ENCODE assay signal across 10 cellular contexts in the genomic region with DNA sequence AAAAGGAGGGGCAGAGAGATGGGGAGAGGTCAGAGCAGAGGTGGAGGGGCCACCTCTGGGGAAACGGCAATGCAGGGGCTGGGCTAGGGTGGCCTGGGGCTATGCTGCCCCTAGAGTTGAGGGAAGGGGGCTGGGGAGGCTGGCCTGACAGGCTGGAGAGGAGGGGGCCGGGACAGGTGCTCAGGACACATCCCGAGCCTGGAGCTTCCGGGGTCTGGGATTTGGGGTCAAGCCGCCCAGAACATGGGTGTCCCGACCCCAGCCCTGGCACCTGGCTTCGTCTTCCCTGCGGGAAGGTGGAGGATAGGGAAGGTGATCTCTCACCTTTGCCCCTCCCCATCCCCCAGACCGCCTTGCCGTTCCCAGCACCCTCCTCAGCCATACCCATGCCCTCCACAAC. TPM values are rescaled to one million over a fixed set of nuclear protein-coding genes. Genes with fewer than 3 reads are reported as not detected.
DNase-seq lines count a peak whose midpoint lies in the region; ATAC-seq, FAIRE-seq and TF ChIP-seq lines count a peak whose summit lies in the region.
"Had no signal": no experiment of that assay in that cellular context is flagged by ENCODE, and none has a peak within 500 bp of the region (broad histone marks: within the 10 kb centered on the region; RNA-seq: fewer than 3 reads in every experiment).

No MANE protein-coding gene starts in this region.

- no peaks in the 10 kb centered on the region for H3K9me3 ChIP-seq in right cardiac atrium (ENCODE audit: control insufficient read depth, low read length)

- no peaks in the 10 kb centered on the region for H3K27me3 Mint-ChIP-seq in activated CD8-positive, alpha-beta T cell treated with anti-CD3 and anti-CD28 coated beads for 36 hours

- H3K27ac Mint-ChIP-seq in activated CD8-positive, alpha-beta T cell treated with anti-CD3 and anti-CD28 coated beads for 36 hours, result peak overlapping the region; percentile 88

- peak; percentile 75 for FAIRE-seq in GM12892 (lab: Jason Lieb, UNC)

- 68% methylated on average over 10 of the region's 10 CpGs for WGBS in right cardiac atrium

- H3K27me3 ChIP-seq in right cardiac atrium (ENCODE audit: control insufficient read depth, insufficient read depth), result no peaks in the 10 kb centered on the region

- intact Hi-C loops in activated CD8-positive, alpha-beta T cell treated with anti-CD3 and anti-CD28 coated beads for 36 hours (cut with micrococcal nuclease), result no loop called here
- intact Hi-C loops in right cardiac atrium (cut with DNase I), result loop anchor here (5.0 to 10.0 kb wide), 4 partner anchors 196 to 316 kb away; partner anchors contain the start of genes BRME1 (in 1 of the 4) and CC2D1A (in 1 of the 4)

- H3K4me1 ChIP-seq in right cardiac atrium (ENCODE audit: control insufficient read depth, insufficient read depth, low read length), result peaks cover 5% of the 10 kb centered on the region

- POLR2A ChIA-PET in activated CD8-positive, alpha-beta T cell treated with anti-CD3 and anti-CD28 coated beads for 36 hours (lab: Charles Lee), result interaction anchor here (0.6 to 1.3 kb wide), 4 partner anchors 11 to 261 kb away, joined by 3 to 5 read pairs (median 4); no protein-coding TSS in a partner anchor

- no peak for TF ChIP-seq POLR2A in GM12892 (IDR thresholded peaks at IDR 0.05; ENCODE audit: low read depth, low read length)

- peak overlapping the region; percentile 60 for H3K4me3 Mint-ChIP-seq in activated CD8-positive, alpha-beta T cell treated with anti-CD3 and anti-CD28 coated beads for 36 hours

- H3K4me1 Mint-ChIP-seq in activated CD8-positive, alpha-beta T cell treated with anti-CD3 and anti-CD28 coated beads for 36 hours (ENCODE audit: low read depth), result peaks cover 38% of the 10 kb centered on the region

- no peak for TF ChIP-seq CTCF in activated CD8-positive, alpha-beta T cell treated with anti-CD3 and anti-CD28 coated beads for 36 hours (IDR thresholded peaks at IDR 0.05)

- H3K36me3 Mint-ChIP-seq in activated CD8-positive, alpha-beta T cell treated with anti-CD3 and anti-CD28 coated beads for 36 hours (ENCODE audit: low read depth), result no peaks in the 10 kb centered on the region

- no peaks in the 10 kb centered on the region for H3K9me3 Mint-ChIP-seq in activated CD8-positive, alpha-beta T cell treated with anti-CD3 and anti-CD28 coated beads for 36 hours

- H3K4me3 ChIP-seq in right cardiac atrium (ENCODE audit: low read length), result no peak overlapping the region
- H3K4me3 ChIP-seq in skin epidermis, result peak overlapping the region in 1 of 7 experiments; percentile 22

- ATAC-seq in activated CD8-positive, alpha-beta T cell treated with anti-CD3 and anti-CD28 coated beads for 36 hours, result no peak
- ATAC-seq in right cardiac atrium (peak in 1 of 2 donors; percentile 2), GM18519 (IDR thresholded peaks at IDR 0.05; ENCODE audit: low FRiP score, unreplicated experiment) (no peak), GM19395 (IDR thresholded peaks at IDR 0.05; ENCODE audit: unreplicated experiment) (no peak)

- CTCF ChIA-PET in activated CD8-positive, alpha-beta T cell treated with anti-CD3 and anti-CD28 coated beads for 36 hours (lab: Charles Lee), result interaction anchor here (1.1 to 4.2 kb wide), 4 partner anchors 11 to 199 kb away, joined by 3 to 39 read pairs (median 12); partner anchors contain the start of gene ASF1B

- DNase-seq in GM12892 (ENCODE audit: insufficient read length) (no peak), right cardiac atrium (peak in 2 of 3 donors; percentile 60 to 68), NK-92 (lab: John Stamatoyannopoulos, UW; ENCODE audit: unreplicated experiment) (no peak)
- no peak for DNase-seq in activated CD8-positive, alpha-beta T cell treated with anti-CD3 and anti-CD28 coated beads for 36 hours
- no peak for DNase-seq in stimulated activated CD8-positive, alpha-beta memory T cell treated with anti-CD3 and anti-CD28 coated beads, Interleukin-4, amount 100 ng/mL, for 48 hours
- DNase-seq: NCI-H774 had no signal

- H3K27ac ChIP-seq in right cardiac atrium (ENCODE audit: low read length), result peak overlapping the region; percentile 69
- H3K27ac ChIP-seq in skin epidermis, result peak overlapping the region in 20 of 21 experiments; percentile 37 to 89 (median 78)
- H3K27ac ChIP-seq: KMS-11 had no signal

RNA-seq across cellular contexts. Expression of gene ASF1B, which starts 12.6 kb away (rescaled TPM):
- 50.2 TPM for polyA plus RNA-seq in GM12892 (2012; ENCODE audit: missing spikeins)
- total RNA-seq in activated CD8-positive, alpha-beta T cell treated with anti-CD3 and anti-CD28 coated beads for 36 hours, result 10 to 100 TPM; 53.5 to 55.3 TPM
- 1 to 10 TPM in 3 of 4 donors, under 1 TPM in 1; 0.56 to 1.4 (median 1.2) TPM for total RNA-seq in right cardiac atrium
- polyA plus RNA-seq in right cardiac atrium, result 0.29 TPM

RNA-seq across cellular contexts. Expression of gene PRKACA, which starts 31.4 kb away (rescaled TPM):
- 35.1 TPM for polyA plus RNA-seq in GM12892 (2012; ENCODE audit: missing spikeins)
- 10 to 100 TPM; 61.0 to 61.5 TPM for total RNA-seq in activated CD8-positive, alpha-beta T cell treated with anti-CD3 and anti-CD28 coated beads for 36 hours
- 100 to 1,000 TPM; 351 to 412 (median 373) TPM for total RNA-seq in right cardiac atrium
- polyA plus RNA-seq in right cardiac atrium, result 256 TPM

RNA-seq across cellular contexts. Expression of gene ADGRL1, which starts 57.0 kb away (rescaled TPM):
- 0.40 TPM for polyA plus RNA-seq in GM12892 (2012; ENCODE audit: missing spikeins)
- 10 to 100 TPM; 11.8 to 14.5 TPM for total RNA-seq in activated CD8-positive, alpha-beta T cell treated with anti-CD3 and anti-CD28 coated beads for 36 hours
- 10 to 100 TPM; 28.4 to 36.9 (median 34.0) TPM for total RNA-seq in right cardiac atrium
- 20.1 TPM for polyA plus RNA-seq in right cardiac atrium

RNA-seq across cellular contexts. Expression of gene SAMD1, which starts 58.5 kb away (rescaled TPM):
- polyA plus RNA-seq in GM12892 (2012; ENCODE audit: missing spikeins), result 24.1 TPM
- 10 to 100 TPM; 62.1 to 66.9 TPM for total RNA-seq in activated CD8-positive, alpha-beta T cell treated with anti-CD3 and anti-CD28 coated beads for 36 hours
- total RNA-seq in right cardiac atrium, result 10 to 100 TPM; 34.0 to 53.8 (median 42.5) TPM
- polyA plus RNA-seq in right cardiac atrium, result 32.2 TPM

Comparison
In these comparisons a context has a peak if more than half of its experiments do, and no peak if none do; other contexts are left out.
1. DNase-seq: peak in right cardiac atrium (2 of 3); none in GM12892 (single experiment), activated CD8-positive, alpha-beta T cell treated with anti-CD3 and anti-CD28 coated beads for 36 hours (single experiment), NK-92 (single experiment) and stimulated activated CD8-positive, alpha-beta memory T cell treated with anti-CD3 and anti-CD28 coated beads, Interleukin-4, amount 100 ng/mL, for 48 hours (single experiment).
2. RNA of gene ASF1B, which starts 12.6 kb away (total RNA-seq): 53.5 to 55.3 TPM in activated CD8-positive, alpha-beta T cell treated with anti-CD3 and anti-CD28 coated beads for 36 hours; 0.56 to 1.4 TPM in right cardiac atrium; every median in the first group is over 10 times any median in the second.
3. RNA of gene PRKACA, which starts 31.4 kb away (total RNA-seq): 351 to 412 TPM in right cardiac atrium; 61.0 to 61.5 TPM in activated CD8-positive, alpha-beta T cell treated with anti-CD3 and anti-CD28 coated beads for 36 hours; every median in the first group is over 4 times any median in the second.